In genomic region chr2:166092889-166093288, GRCh38 we compare ENCODE assay signal across 1 cellular context.
TF ChIP-seq lines count a peak whose summit lies in the region.

No MANE protein-coding gene starts in this region.

TF ChIP-seq in IMR-90, 13 proteins besides CTCF, POLR2A, EP300 and RAD21:
- TF ChIP-seq USF2 (IDR thresholded peaks at IDR 0.05; ENCODE audit: low read depth, low read length) (peak; percentile 69), MXI1 (IDR thresholded peaks at IDR 0.05; ENCODE audit: borderline replicate concordance, low read depth, low read length) (no peak), MAZ (IDR thresholded peaks at IDR 0.05; ENCODE audit: borderline replicate concordance, low read depth, low read length) (no peak), SMC3 (IDR thresholded peaks at IDR 0.05; ENCODE audit: low read depth, low read length) (no peak), ELK1 (IDR thresholded peaks at IDR 0.05; ENCODE audit: borderline replicate concordance, low read depth, low read length) (no peak), RFX5 (IDR thresholded peaks at IDR 0.05; ENCODE audit: low read depth, low read length) (no peak), CEBPB (IDR thresholded peaks at IDR 0.05; ENCODE audit: low read depth, low read length) (peak; percentile 60), FOS (IDR thresholded peaks at IDR 0.05; ENCODE audit: low read depth, low read length) (peak; percentile 56), NFE2L2 (IDR thresholded peaks at IDR 0.05; ENCODE audit: low read depth, low read length) (peak; percentile 31; the same call in 1 of the 2 replicates), CHD1 (IDR thresholded peaks at IDR 0.05; ENCODE audit: low read depth, low read length) (no peak), BHLHE40 (IDR thresholded peaks at IDR 0.05; ENCODE audit: low read depth, low read length) (no peak), RCOR1 (IDR thresholded peaks at IDR 0.05; ENCODE audit: insufficient replicate concordance, low read length) (no peak), MAFK (IDR thresholded peaks at IDR 0.05; ENCODE audit: low read depth, low read length) (no peak; the same call in 1 of the 2 replicates)
